2 cellular contexts compared by ENCODE assay signal in the genomic region with DNA sequence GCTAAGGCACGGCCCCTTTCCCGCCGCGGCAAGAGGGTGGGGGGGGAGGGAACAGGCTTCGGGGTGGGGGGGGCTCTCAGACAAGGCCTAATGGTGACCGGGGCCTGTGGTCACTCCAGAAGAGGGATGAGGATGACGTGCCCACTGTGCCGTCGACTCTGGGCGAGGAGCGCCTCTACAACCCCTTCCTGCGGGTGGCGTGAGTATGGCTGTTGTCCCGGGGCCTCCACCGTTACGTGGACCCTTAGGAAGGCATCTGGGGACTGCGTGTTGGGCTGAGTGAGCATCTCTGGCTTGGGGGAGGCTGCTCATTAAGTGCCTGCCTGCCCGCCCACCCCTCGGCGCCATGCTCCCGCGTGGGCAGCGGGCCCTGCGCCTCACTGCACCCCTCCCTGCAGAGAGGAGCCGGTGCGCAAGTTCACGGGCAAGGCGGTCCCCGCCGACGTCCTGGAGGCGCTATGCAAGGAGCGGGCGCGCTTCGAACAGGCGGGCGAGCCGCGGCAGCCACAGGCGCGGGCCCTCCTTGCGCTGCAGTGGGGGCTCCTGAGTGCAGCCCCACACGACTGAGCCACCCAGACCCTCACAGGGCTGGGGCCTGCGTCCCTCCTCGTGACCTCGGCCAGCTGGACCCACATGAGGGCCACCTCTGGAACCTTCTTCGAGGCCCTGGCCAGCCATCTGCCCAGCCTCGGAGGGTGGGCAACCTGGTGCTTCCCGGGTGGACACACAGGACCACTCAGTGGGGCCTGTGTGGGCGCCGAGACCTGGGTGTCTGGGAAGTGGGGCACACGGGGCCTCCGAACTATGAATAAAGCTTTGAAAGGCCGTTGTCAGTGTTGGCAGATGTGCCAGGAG.
TF ChIP-seq lines count a peak whose summit lies in the region.

No MANE protein-coding gene starts in this region.

TF ChIP-seq in A549, 52 proteins besides CTCF, POLR2A, EP300 and RAD21:
- TF ChIP-seq JUN (IDR thresholded peaks at IDR 0.05), result no peak
- no peak for TF ChIP-seq CEBPB (IDR thresholded peaks at IDR 0.05)
- TF ChIP-seq, protein P1, sequence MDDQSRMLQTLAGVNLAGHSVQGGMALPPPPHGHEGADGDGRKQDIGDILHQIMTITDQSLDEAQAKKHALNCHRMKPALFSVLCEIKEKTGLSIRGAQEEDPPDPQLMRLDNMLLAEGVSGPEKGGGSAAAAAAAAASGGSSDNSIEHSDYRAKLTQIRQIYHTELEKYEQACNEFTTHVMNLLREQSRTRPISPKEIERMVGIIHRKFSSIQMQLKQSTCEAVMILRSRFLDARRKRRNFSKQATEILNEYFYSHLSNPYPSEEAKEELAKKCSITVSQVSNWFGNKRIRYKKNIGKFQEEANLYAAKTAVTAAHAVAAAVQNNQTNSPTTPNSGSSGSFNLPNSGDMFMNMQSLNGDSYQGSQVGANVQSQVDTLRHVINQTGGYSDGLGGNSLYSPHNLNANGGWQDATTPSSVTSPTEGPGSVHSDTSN (IDR thresholded peaks at IDR 0.05), result peak; percentile 4; the same call in 1 of the 2 replicates

TF ChIP-seq in GM23338, 12 proteins besides CTCF, POLR2A, EP300 and RAD21:
- TF ChIP-seq, protein P2, sequence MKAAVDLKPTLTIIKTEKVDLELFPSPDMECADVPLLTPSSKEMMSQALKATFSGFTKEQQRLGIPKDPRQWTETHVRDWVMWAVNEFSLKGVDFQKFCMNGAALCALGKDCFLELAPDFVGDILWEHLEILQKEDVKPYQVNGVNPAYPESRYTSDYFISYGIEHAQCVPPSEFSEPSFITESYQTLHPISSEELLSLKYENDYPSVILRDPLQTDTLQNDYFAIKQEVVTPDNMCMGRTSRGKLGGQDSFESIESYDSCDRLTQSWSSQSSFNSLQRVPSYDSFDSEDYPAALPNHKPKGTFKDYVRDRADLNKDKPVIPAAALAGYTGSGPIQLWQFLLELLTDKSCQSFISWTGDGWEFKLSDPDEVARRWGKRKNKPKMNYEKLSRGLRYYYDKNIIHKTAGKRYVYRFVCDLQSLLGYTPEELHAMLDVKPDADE (IDR thresholded peaks at IDR 0.05), result no peak
- TF ChIP-seq STAT1 (IDR thresholded peaks at IDR 0.05; ENCODE audit: unreplicated experiment) (no peak), ZNF114 (CRISPR knock-in tag; IDR thresholded peaks at IDR 0.05) (no peak), ZNF331 (CRISPR knock-in tag; IDR thresholded peaks at IDR 0.05; ENCODE audit: low read depth) (no peak), EZH2 (IDR thresholded peaks at IDR 0.05; ENCODE audit: low read depth, unreplicated experiment) (no peak), EZH2phosphoT487 (IDR thresholded peaks at IDR 0.05; ENCODE audit: unreplicated experiment) (no peak), JUNB (IDR thresholded peaks at IDR 0.05; ENCODE audit: unreplicated experiment) (no peak), CREB1 (CRISPR knock-in tag; IDR thresholded peaks at IDR 0.05; ENCODE audit: low read depth) (no peak), POLR2AphosphoS5 (IDR thresholded peaks at IDR 0.05; ENCODE audit: low read depth) (no peak), NANOG (IDR thresholded peaks at IDR 0.05; ENCODE audit: borderline replicate concordance) (no peak)
- TF ChIP-seq, protein P3, sequence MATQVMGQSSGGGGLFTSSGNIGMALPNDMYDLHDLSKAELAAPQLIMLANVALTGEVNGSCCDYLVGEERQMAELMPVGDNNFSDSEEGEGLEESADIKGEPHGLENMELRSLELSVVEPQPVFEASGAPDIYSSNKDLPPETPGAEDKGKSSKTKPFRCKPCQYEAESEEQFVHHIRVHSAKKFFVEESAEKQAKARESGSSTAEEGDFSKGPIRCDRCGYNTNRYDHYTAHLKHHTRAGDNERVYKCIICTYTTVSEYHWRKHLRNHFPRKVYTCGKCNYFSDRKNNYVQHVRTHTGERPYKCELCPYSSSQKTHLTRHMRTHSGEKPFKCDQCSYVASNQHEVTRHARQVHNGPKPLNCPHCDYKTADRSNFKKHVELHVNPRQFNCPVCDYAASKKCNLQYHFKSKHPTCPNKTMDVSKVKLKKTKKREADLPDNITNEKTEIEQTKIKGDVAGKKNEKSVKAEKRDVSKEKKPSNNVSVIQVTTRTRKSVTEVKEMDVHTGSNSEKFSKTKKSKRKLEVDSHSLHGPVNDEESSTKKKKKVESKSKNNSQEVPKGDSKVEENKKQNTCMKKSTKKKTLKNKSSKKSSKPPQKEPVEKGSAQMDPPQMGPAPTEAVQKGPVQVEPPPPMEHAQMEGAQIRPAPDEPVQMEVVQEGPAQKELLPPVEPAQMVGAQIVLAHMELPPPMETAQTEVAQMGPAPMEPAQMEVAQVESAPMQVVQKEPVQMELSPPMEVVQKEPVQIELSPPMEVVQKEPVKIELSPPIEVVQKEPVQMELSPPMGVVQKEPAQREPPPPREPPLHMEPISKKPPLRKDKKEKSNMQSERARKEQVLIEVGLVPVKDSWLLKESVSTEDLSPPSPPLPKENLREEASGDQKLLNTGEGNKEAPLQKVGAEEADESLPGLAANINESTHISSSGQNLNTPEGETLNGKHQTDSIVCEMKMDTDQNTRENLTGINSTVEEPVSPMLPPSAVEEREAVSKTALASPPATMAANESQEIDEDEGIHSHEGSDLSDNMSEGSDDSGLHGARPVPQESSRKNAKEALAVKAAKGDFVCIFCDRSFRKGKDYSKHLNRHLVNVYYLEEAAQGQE (IDR thresholded peaks at IDR 0.05; ENCODE audit: unreplicated experiment), result no peak
- TF ChIP-seq, protein P4, sequence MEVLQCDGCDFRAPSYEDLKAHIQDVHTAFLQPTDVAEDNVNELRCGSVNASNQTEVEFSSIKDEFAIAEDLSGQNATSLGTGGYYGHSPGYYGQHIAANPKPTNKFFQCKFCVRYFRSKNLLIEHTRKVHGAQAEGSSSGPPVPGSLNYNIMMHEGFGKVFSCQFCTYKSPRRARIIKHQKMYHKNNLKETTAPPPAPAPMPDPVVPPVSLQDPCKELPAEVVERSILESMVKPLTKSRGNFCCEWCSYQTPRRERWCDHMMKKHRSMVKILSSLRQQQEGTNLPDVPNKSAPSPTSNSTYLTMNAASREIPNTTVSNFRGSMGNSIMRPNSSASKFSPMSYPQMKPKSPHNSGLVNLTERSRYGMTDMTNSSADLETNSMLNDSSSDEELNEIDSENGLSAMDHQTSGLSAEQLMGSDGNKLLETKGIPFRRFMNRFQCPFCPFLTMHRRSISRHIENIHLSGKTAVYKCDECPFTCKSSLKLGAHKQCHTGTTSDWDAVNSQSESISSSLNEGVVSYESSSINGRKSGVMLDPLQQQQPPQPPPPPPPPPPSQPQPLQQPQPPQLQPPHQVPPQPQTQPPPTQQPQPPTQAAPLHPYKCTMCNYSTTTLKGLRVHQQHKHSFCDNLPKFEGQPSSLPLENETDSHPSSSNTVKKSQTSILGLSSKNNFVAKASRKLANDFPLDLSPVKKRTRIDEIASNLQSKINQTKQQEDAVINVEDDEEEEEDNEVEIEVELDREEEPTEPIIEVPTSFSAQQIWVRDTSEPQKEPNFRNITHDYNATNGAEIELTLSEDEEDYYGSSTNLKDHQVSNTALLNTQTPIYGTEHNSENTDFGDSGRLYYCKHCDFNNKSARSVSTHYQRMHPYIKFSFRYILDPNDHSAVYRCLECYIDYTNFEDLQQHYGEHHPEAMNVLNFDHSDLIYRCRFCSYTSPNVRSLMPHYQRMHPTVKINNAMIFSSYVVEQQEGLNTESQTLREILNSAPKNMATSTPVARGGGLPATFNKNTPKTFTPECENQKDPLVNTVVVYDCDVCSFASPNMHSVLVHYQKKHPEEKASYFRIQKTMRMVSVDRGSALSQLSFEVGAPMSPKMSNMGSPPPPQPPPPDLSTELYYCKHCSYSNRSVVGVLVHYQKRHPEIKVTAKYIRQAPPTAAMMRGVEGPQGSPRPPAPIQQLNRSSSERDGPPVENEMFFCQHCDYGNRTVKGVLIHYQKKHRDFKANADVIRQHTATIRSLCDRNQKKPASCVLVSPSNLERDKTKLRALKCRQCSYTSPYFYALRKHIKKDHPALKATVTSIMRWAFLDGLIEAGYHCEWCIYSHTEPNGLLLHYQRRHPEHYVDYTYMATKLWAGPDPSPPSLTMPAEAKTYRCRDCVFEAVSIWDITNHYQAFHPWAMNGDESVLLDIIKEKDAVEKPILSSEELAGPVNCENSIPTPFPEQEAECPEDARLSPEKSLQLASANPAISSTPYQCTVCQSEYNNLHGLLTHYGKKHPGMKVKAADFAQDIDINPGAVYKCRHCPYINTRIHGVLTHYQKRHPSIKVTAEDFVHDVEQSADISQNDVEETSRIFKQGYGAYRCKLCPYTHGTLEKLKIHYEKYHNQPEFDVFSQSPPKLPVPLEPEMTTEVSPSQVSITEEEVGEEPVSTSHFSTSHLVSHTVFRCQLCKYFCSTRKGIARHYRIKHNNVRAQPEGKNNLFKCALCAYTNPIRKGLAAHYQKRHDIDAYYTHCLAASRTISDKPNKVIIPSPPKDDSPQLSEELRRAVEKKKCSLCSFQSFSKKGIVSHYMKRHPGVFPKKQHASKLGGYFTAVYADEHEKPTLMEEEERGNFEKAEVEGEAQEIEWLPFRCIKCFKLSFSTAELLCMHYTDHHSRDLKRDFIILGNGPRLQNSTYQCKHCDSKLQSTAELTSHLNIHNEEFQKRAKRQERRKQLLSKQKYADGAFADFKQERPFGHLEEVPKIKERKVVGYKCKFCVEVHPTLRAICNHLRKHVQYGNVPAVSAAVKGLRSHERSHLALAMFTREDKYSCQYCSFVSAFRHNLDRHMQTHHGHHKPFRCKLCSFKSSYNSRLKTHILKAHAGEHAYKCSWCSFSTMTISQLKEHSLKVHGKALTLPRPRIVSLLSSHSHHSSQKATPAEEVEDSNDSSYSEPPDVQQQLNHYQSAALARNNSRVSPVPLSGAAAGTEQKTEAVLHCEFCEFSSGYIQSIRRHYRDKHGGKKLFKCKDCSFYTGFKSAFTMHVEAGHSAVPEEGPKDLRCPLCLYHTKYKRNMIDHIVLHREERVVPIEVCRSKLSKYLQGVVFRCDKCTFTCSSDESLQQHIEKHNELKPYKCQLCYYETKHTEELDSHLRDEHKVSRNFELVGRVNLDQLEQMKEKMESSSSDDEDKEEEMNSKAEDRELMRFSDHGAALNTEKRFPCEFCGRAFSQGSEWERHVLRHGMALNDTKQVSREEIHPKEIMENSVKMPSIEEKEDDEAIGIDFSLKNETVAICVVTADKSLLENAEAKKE (CRISPR knock-in tag; IDR thresholded peaks at IDR 0.05), result no peak
